1 cellular context compared by ENCODE assay signal in the genomic region with DNA sequence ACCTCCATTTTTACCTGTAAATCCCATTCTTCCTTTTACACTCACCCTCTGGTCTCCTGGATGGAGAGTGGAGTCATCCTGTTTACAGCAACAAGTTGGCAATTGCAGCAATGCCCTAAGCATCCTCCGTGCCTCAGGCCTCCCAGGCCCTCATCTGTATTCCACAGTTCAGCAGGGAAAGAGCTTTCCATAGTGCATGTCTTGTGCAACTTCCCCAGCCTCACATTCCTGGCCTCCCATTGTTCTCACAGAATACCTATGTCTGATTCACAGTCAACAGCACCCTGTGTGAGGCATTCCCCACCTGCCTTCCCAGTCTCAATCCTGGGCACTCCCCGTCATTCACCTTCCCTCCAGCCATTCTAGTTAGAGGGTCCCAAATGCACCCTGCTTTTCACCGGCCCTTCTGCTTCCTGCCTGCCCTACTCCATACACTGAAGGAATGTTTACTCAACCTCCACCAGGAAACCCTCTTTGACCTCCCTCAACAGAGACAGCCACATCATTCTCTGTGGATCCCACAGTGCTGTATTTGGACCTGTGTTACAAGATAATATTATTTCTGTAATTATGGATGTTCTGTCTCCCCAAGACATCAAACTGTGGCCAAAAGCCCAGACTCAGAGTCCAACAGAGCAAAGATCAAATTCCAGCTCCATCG.
TF ChIP-seq lines count a peak whose summit lies in the region.

No MANE protein-coding gene starts in this region.

TF ChIP-seq in endothelial cell of umbilical vein, 7 proteins besides CTCF, POLR2A, EP300 and RAD21:
- TF ChIP-seq, protein P1, sequence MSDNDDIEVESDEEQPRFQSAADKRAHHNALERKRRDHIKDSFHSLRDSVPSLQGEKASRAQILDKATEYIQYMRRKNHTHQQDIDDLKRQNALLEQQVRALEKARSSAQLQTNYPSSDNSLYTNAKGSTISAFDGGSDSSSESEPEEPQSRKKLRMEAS (IDR thresholded peaks at IDR 0.05; ENCODE audit: insufficient read depth, insufficient read length), result no peak
- TF ChIP-seq MYC (IDR thresholded peaks at IDR 0.05; ENCODE audit: low read depth, low read length), result no peak
- TF ChIP-seq POLR2AphosphoS5 (IDR thresholded peaks at IDR 0.05; ENCODE audit: insufficient read depth, low read depth, low read length), result peak; percentile 43
- no peak for TF ChIP-seq FOS (IDR thresholded peaks at IDR 0.05; ENCODE audit: borderline replicate concordance, insufficient read depth, low read length)
TF ChIP-seq in endothelial cell of umbilical vein: peak in this region for 1.
